1 cellular context compared by ENCODE assay signal in the genomic region with DNA sequence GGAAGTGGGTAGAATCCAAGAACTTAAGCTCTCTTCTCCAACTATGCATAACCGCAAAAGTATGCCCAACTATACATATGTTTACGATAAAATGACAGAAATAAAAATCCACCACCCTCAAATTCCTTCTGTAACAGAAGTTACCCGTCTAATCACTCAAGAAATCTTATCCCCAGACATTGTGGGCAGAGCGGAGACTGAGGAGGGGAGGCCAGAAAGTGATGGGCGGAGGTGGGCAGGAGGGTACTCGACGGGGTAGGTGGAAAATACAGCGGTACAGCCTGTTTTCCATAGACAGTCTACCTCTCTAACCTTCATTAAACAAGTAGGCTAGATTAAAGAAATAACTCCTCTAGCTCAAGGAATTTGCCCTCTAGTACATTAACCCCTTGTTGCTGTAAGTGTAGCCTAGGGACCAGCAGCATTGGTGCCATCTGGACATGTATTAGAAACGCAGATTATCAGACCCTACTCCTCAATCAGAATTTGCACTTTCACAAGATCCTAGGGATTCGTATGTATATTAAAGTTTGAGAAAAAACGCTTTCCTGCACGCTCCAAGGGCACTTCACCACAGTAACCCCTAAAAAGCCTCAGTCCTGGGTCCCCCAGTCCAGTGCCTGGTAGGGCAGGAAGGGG.
TF ChIP-seq lines count a peak whose summit lies in the region.

No MANE protein-coding gene starts in this region.

TF ChIP-seq in HepG2, 621 proteins besides CTCF, POLR2A, EP300 and RAD21 (continued from another document):
- no peak for TF ChIP-seq GATA4 (IDR thresholded peaks at IDR 0.05; ENCODE audit: borderline replicate concordance, low read depth)
- TF ChIP-seq, protein P1, sequence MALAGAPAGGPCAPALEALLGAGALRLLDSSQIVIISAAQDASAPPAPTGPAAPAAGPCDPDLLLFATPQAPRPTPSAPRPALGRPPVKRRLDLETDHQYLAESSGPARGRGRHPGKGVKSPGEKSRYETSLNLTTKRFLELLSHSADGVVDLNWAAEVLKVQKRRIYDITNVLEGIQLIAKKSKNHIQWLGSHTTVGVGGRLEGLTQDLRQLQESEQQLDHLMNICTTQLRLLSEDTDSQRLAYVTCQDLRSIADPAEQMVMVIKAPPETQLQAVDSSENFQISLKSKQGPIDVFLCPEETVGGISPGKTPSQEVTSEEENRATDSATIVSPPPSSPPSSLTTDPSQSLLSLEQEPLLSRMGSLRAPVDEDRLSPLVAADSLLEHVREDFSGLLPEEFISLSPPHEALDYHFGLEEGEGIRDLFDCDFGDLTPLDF (CRISPR knock-in tag; IDR thresholded peaks at IDR 0.05): no peak
- TF ChIP-seq, protein P2, sequence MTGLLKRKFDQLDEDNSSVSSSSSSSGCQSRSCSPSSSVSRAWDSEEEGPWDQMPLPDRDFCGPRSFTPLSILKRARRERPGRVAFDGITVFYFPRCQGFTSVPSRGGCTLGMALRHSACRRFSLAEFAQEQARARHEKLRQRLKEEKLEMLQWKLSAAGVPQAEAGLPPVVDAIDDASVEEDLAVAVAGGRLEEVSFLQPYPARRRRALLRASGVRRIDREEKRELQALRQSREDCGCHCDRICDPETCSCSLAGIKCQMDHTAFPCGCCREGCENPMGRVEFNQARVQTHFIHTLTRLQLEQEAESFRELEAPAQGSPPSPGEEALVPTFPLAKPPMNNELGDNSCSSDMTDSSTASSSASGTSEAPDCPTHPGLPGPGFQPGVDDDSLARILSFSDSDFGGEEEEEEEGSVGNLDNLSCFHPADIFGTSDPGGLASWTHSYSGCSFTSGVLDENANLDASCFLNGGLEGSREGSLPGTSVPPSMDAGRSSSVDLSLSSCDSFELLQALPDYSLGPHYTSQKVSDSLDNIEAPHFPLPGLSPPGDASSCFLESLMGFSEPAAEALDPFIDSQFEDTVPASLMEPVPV (CRISPR knock-in tag; IDR thresholded peaks at IDR 0.05): no peak
- no peak for TF ChIP-seq ZNF264 (CRISPR knock-in tag; IDR thresholded peaks at IDR 0.05)
- TF ChIP-seq ZNF30 (CRISPR knock-in tag; IDR thresholded peaks at IDR 0.05): no peak
- peak; percentile 94 for TF ChIP-seq ZNF652 (CRISPR knock-in tag; IDR thresholded peaks at IDR 0.05; ENCODE audit: borderline replicate concordance, low read depth)
- TF ChIP-seq THYN1 (CRISPR knock-in tag; IDR thresholded peaks at IDR 0.05; ENCODE audit: borderline replicate concordance, low read depth): no peak
- no peak for TF ChIP-seq ZNF562 (CRISPR knock-in tag; IDR thresholded peaks at IDR 0.05; ENCODE audit: borderline replicate concordance)
- TF ChIP-seq SAP130 (CRISPR knock-in tag; IDR thresholded peaks at IDR 0.05; ENCODE audit: low read depth): no peak
- TF ChIP-seq NAIF1 (CRISPR knock-in tag; IDR thresholded peaks at IDR 0.05; ENCODE audit: borderline replicate concordance): no peak
- TF ChIP-seq, protein P3, sequence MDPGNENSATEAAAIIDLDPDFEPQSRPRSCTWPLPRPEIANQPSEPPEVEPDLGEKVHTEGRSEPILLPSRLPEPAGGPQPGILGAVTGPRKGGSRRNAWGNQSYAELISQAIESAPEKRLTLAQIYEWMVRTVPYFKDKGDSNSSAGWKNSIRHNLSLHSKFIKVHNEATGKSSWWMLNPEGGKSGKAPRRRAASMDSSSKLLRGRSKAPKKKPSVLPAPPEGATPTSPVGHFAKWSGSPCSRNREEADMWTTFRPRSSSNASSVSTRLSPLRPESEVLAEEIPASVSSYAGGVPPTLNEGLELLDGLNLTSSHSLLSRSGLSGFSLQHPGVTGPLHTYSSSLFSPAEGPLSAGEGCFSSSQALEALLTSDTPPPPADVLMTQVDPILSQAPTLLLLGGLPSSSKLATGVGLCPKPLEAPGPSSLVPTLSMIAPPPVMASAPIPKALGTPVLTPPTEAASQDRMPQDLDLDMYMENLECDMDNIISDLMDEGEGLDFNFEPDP (CRISPR knock-in tag; conservative IDR thresholded peaks at IDR 0.05): no peak
- peak; percentile 3 for TF ChIP-seq KAT8 (CRISPR knock-in tag; IDR thresholded peaks at IDR 0.05)
- TF ChIP-seq ZNF777 (CRISPR knock-in tag; IDR thresholded peaks at IDR 0.05): peak; percentile 54; the same call in 1 of the 2 replicates
- 0 out of 2 replicates have a peak, but pooled peaks have one; percentile 18 for TF ChIP-seq CAMTA2 (CRISPR knock-in tag; IDR thresholded peaks at IDR 0.05; ENCODE audit: borderline replicate concordance)
- TF ChIP-seq YEATS4 (CRISPR knock-in tag; IDR thresholded peaks at IDR 0.05; ENCODE audit: borderline replicate concordance): peak; percentile 7; the same call in 1 of the 2 replicates
- TF ChIP-seq ZNF552 (CRISPR knock-in tag; IDR thresholded peaks at IDR 0.05; ENCODE audit: borderline replicate concordance): no peak
- no peak for TF ChIP-seq SAFB2 (CRISPR knock-in tag; IDR thresholded peaks at IDR 0.05; ENCODE audit: borderline replicate concordance, low read depth)
- TF ChIP-seq, protein P4, sequence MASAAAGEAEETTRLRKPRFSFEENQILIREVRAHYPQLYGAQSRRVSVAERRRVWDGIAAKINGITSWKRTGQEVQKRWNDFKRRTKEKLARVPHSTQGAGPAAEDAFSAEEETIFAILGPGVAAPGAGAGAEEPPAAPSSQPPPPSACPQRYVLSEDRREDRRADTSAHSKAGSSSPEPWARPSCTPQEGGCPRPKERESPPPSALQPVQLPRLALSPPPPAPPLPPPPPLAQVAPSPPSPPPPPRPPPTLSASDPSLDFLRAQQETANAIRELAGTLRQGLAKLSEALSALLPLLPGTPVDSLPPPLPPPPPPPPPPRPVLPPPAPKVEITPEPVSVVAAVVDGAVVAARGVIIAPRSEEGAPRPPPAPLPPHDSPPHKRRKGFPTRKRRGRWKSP (CRISPR knock-in tag; IDR thresholded peaks at IDR 0.05): peak; percentile 14; the same call in 1 of the 2 replicates
- TF ChIP-seq HOXA5 (CRISPR knock-in tag; IDR thresholded peaks at IDR 0.05): 0 out of 2 replicates have a peak, but pooled peaks have one; percentile 17
- TF ChIP-seq ZSCAN12 (CRISPR knock-in tag; IDR thresholded peaks at IDR 0.05): no peak
- peak; percentile 3; the same call in 1 of the 2 replicates for TF ChIP-seq HDAC1 (CRISPR knock-in tag; IDR thresholded peaks at IDR 0.05)
- TF ChIP-seq NFYB (CRISPR knock-in tag; IDR thresholded peaks at IDR 0.05): no peak
- no peak for TF ChIP-seq ATAD3A (CRISPR knock-in tag; IDR thresholded peaks at IDR 0.05)
- TF ChIP-seq ZNF720 (CRISPR knock-in tag; IDR thresholded peaks at IDR 0.05): no peak
- TF ChIP-seq ERF (CRISPR knock-in tag; IDR thresholded peaks at IDR 0.05): peak; percentile 13; the same call in 1 of the 2 replicates
- TF ChIP-seq DNMT1 (CRISPR knock-in tag; IDR thresholded peaks at IDR 0.05): no peak
- TF ChIP-seq NKX3-1 (CRISPR knock-in tag; IDR thresholded peaks at IDR 0.05): no peak
- 0 out of 2 replicates have a peak, but pooled peaks have one; percentile 27 for TF ChIP-seq KLF15 (CRISPR knock-in tag; IDR thresholded peaks at IDR 0.05; ENCODE audit: borderline replicate concordance)
- TF ChIP-seq, protein P5, sequence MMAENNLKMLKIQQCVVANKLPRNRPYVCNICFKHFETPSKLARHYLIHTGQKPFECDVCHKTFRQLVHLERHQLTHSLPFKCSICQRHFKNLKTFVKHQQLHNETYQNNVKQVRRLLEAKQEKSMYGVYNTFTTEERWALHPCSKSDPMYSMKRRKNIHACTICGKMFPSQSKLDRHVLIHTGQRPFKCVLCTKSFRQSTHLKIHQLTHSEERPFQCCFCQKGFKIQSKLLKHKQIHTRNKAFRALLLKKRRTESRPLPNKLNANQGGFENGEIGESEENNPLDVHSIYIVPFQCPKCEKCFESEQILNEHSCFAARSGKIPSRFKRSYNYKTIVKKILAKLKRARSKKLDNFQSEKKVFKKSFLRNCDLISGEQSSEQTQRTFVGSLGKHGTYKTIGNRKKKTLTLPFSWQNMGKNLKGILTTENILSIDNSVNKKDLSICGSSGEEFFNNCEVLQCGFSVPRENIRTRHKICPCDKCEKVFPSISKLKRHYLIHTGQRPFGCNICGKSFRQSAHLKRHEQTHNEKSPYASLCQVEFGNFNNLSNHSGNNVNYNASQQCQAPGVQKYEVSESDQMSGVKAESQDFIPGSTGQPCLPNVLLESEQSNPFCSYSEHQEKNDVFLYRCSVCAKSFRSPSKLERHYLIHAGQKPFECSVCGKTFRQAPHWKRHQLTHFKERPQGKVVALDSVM (CRISPR knock-in tag; IDR thresholded peaks at IDR 0.05): no peak
- TF ChIP-seq ZNF746 (CRISPR knock-in tag; IDR thresholded peaks at IDR 0.05): no peak
- no peak for TF ChIP-seq ZNF225 (CRISPR knock-in tag; IDR thresholded peaks at IDR 0.05)
- TF ChIP-seq, protein P6, sequence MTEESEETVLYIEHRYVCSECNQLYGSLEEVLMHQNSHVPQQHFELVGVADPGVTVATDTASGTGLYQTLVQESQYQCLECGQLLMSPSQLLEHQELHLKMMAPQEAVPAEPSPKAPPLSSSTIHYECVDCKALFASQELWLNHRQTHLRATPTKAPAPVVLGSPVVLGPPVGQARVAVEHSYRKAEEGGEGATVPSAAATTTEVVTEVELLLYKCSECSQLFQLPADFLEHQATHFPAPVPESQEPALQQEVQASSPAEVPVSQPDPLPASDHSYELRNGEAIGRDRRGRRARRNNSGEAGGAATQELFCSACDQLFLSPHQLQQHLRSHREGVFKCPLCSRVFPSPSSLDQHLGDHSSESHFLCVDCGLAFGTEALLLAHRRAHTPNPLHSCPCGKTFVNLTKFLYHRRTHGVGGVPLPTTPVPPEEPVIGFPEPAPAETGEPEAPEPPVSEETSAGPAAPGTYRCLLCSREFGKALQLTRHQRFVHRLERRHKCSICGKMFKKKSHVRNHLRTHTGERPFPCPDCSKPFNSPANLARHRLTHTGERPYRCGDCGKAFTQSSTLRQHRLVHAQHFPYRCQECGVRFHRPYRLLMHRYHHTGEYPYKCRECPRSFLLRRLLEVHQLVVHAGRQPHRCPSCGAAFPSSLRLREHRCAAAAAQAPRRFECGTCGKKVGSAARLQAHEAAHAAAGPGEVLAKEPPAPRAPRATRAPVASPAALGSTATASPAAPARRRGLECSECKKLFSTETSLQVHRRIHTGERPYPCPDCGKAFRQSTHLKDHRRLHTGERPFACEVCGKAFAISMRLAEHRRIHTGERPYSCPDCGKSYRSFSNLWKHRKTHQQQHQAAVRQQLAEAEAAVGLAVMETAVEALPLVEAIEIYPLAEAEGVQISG (CRISPR knock-in tag; IDR thresholded peaks at IDR 0.05): no peak
- no peak for TF ChIP-seq MAFG (CRISPR knock-in tag; IDR thresholded peaks at IDR 0.05)
- TF ChIP-seq NR1H2 (CRISPR knock-in tag; IDR thresholded peaks at IDR 0.05; ENCODE audit: borderline replicate concordance, low read depth): no peak
- TF ChIP-seq RFXAP (CRISPR knock-in tag; IDR thresholded peaks at IDR 0.05; ENCODE audit: borderline replicate concordance): 0 out of 2 replicates have a peak, but pooled peaks have one; percentile 36
- TF ChIP-seq, protein P7, sequence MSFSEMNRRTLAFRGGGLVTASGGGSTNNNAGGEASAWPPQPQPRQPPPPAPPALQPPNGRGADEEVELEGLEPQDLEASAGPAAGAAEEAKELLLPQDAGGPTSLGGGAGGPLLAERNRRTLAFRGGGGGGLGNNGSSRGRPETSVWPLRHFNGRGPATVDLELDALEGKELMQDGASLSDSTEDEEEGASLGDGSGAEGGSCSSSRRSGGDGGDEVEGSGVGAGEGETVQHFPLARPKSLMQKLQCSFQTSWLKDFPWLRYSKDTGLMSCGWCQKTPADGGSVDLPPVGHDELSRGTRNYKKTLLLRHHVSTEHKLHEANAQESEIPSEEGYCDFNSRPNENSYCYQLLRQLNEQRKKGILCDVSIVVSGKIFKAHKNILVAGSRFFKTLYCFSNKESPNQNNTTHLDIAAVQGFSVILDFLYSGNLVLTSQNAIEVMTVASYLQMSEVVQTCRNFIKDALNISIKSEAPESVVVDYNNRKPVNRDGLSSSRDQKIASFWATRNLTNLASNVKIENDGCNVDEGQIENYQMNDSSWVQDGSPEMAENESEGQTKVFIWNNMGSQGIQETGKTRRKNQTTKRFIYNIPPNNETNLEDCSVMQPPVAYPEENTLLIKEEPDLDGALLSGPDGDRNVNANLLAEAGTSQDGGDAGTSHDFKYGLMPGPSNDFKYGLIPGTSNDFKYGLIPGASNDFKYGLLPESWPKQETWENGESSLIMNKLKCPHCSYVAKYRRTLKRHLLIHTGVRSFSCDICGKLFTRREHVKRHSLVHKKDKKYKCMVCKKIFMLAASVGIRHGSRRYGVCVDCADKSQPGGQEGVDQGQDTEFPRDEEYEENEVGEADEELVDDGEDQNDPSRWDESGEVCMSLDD (CRISPR knock-in tag; IDR thresholded peaks at IDR 0.05; ENCODE audit: borderline replicate concordance): 0 out of 2 replicates have a peak, but pooled peaks have one; percentile 64
- TF ChIP-seq MAZ (IDR thresholded peaks at IDR 0.05; ENCODE audit: borderline replicate concordance, low read depth, low read length): 0 out of 2 replicates have a peak, but pooled peaks have one; percentile 12
- no peak for TF ChIP-seq MAZ (CRISPR knock-in tag; IDR thresholded peaks at IDR 0.05; ENCODE audit: low read depth)
